In genomic region chr11:8788616-8789015, GRCh38 we compare ENCODE assay signal across 22 cellular contexts.
DNase-seq lines count a peak whose midpoint lies in the region; ATAC-seq and TF ChIP-seq lines count a peak whose summit lies in the region.
"Had no signal": no experiment of that assay in that cellular context is flagged by ENCODE, and none has a peak within 500 bp of the region (broad histone marks: within the 10 kb centered on the region; RNA-seq: fewer than 3 reads in every experiment).

No MANE protein-coding gene starts in this region.

- H3K9me3 ChIP-seq in MM.1S (replicated peaks; ENCODE audit: insufficient read depth, low read length) (no peaks in the 10 kb centered on the region), RWPE2 (ENCODE audit: severe bottlenecking) (no peaks in the 10 kb centered on the region), transverse colon (no peaks in the 10 kb centered on the region), thyroid gland (no peaks in the 10 kb centered on the region)
- H3K9me3 ChIP-seq: MG63 had no signal

- no peak for TF ChIP-seq POLR2A in transverse colon (IDR thresholded peaks at IDR 0.05)
- no peak for TF ChIP-seq POLR2A in thyroid gland (IDR thresholded peaks at IDR 0.05)

- peaks cover 3% of the 10 kb centered on the region for H3K9me3 Mint-ChIP-seq in glutamatergic neuron (ENCODE audit: unreplicated experiment)
- H3K9me3 Mint-ChIP-seq: CD14-positive monocyte, HFFc6 had no signal

- 73 to 100% methylated on average over 1 to 2 of the region's 2 CpGs for WGBS in transverse colon (ENCODE audit: low coverage in 1 of 2), 2 donors
- WGBS in thyroid gland, 2 donors, result 95 to 98% methylated on average over 2 of the region's 2 CpGs

- peaks cover 47% of the 10 kb centered on the region for H3F3A ChIP-seq in MM.1S (ENCODE audit: insufficient read depth, low read length)

- in situ Hi-C loops in transverse colon (cut with MboI; ENCODE audit: low pct_ligation_motif_present in 1 of 4, low pct_unique_long_range_greater_than_20kb in 1 of 4, low sequenced_read_pairs in 3 of 4), result no loop called here

- DNase-seq in MM.1S (peak; percentile 64), RWPE2 (ENCODE audit: low spot score) (no peak), myocyte (ENCODE audit: low read depth) (peak; percentile 43), transverse colon (no peak), glutamatergic neuron (no peak), thyroid gland (no peak), OCI-M2 (lab: John Stamatoyannopoulos, UW; ENCODE audit: unreplicated experiment) (no peak)
- DNase-seq: AML-193; DMS79 treated with DMSO at 0.1 percent for 48 hours; H7; HFFc6; MG63; NCI-H1092 treated with DMSO at 0.1 percent for 48 hours; NCI-H2081; NCI-H2171 treated with DMSO at 0.1 percent for 48 hours; NCI-H446 treated with DMSO at 0.1 percent for 48 hours; NCI-H69; NK-92 treated with Interleukin-12 subunit alpha and Interleukin-12 subunit beta, amount 100 ng/mL, for 24 hours; SIG-M5 had no signal

- TF ChIP-seq EP300 in transverse colon (IDR thresholded peaks at IDR 0.05; ENCODE audit: low read depth), result no peak

- H2AFZ ChIP-seq in MM.1S (ENCODE audit: low read length), result no peak overlapping the region

- H3K4me2 ChIP-seq in MM.1S (ENCODE audit: low read depth, low read length), result peak overlapping the region; percentile 53

- H3K36me3 Mint-ChIP-seq in glutamatergic neuron (ENCODE audit: unreplicated experiment), result no peaks in the 10 kb centered on the region
- H3K36me3 Mint-ChIP-seq: CD14-positive monocyte had no signal

- no peak overlapping the region for H3K27ac Mint-ChIP-seq in glutamatergic neuron (ENCODE audit: unreplicated experiment)
- H3K27ac Mint-ChIP-seq: CD14-positive monocyte, HFFc6 had no signal

- H3K27me3 ChIP-seq in MM.1S (replicated peaks; ENCODE audit: insufficient read depth, low read length) (no peaks in the 10 kb centered on the region), RWPE2 (ENCODE audit: insufficient read depth, poor library complexity, severe bottlenecking) (no peaks in the 10 kb centered on the region), transverse colon (no peaks in the 10 kb centered on the region), thyroid gland (no peaks in the 10 kb centered on the region)
- H3K27me3 ChIP-seq: MG63 had no signal

- H3K27ac ChIP-seq in MM.1S (ENCODE audit: low read length), result peak overlapping the region; percentile 92
- peak overlapping the region; percentile 58 for H3K27ac ChIP-seq in RWPE2 (ENCODE audit: poor library complexity, severe bottlenecking)
- H3K27ac ChIP-seq in transverse colon, result peak overlapping the region; percentile 60 to 81 (median 74)
- H3K27ac ChIP-seq in thyroid gland, result no peak overlapping the region
- H3K27ac ChIP-seq: HL-60 had no signal

- no peaks in the 10 kb centered on the region for H3K9me2 ChIP-seq in MM.1S (replicated peaks; ENCODE audit: insufficient read depth, low read length)

- H3K4me1 Mint-ChIP-seq in glutamatergic neuron (ENCODE audit: low read depth, unreplicated experiment), result no peaks in the 10 kb centered on the region

- no peak overlapping the region for H3K4me3 Mint-ChIP-seq in glutamatergic neuron (ENCODE audit: unreplicated experiment)
- H3K4me3 Mint-ChIP-seq: CD14-positive monocyte, HFFc6 had no signal

- H4K20me1 ChIP-seq in MM.1S (ENCODE audit: insufficient read depth, low read length), result no peaks in the 10 kb centered on the region

- peak overlapping the region; percentile 53; the same call in 1 of the 2 replicates for H3K9ac ChIP-seq in MM.1S (ENCODE audit: low read length)

- peaks cover 64% of the 10 kb centered on the region for H3K4me1 ChIP-seq in MM.1S (ENCODE audit: low read length)
- H3K4me1 ChIP-seq in RWPE2 (ENCODE audit: insufficient read depth, poor library complexity, severe bottlenecking), result peaks cover 21% of the 10 kb centered on the region
- peaks cover 34 to 81% (median 59%) of the 10 kb centered on the region in 4 donors for H3K4me1 ChIP-seq in transverse colon
- H3K4me1 ChIP-seq in thyroid gland, result peaks cover 9 to 25% of the 10 kb centered on the region in 2 donors

- no peaks in the 10 kb centered on the region for H3K27me3 Mint-ChIP-seq in glutamatergic neuron (ENCODE audit: unreplicated experiment)

- H3K36me3 ChIP-seq in MM.1S (replicated peaks; ENCODE audit: insufficient read depth, low read length) (no peaks in the 10 kb centered on the region), RWPE2 (ENCODE audit: low read depth) (peaks cover 29% of the 10 kb centered on the region), transverse colon (no peaks in the 10 kb centered on the region), thyroid gland (no peaks in the 10 kb centered on the region)
- H3K36me3 ChIP-seq: MG63 had no signal

- intact Hi-C loops in transverse colon (cut with DNase I; ENCODE audit: low total_unique reads), result no loop called here
- intact Hi-C loops in thyroid gland (cut with DNase I), result no loop called here

- H3K79me2 ChIP-seq in MM.1S (ENCODE audit: low read length), result peaks cover 60% of the 10 kb centered on the region

- TF ChIP-seq CTCF in MM.1S (IDR thresholded peaks at IDR 0.05; ENCODE audit: low read length), result 0 out of 2 replicates have a peak, but pooled peaks have one; percentile 12
- TF ChIP-seq CTCF in RWPE2 (IDR thresholded peaks at IDR 0.05; ENCODE audit: poor library complexity, severe bottlenecking), result no peak
- no peak for TF ChIP-seq CTCF in transverse colon (IDR thresholded peaks at IDR 0.05)
- TF ChIP-seq CTCF in glutamatergic neuron (IDR thresholded peaks at IDR 0.05; ENCODE audit: partially characterized antibody, unreplicated experiment), result no peak
- no peak for TF ChIP-seq CTCF in thyroid gland (IDR thresholded peaks at IDR 0.05)

- H3K4me3 ChIP-seq in MM.1S (ENCODE audit: low read length) (no peak overlapping the region), RWPE2 (ENCODE audit: severe bottlenecking) (no peak overlapping the region), transverse colon (no peak overlapping the region), thyroid gland (replicated peaks in 1 of 3) (no peak overlapping the region)
- H3K4me3 ChIP-seq: MG63 had no signal

- no peak for ATAC-seq in RWPE2 (ENCODE audit: low read depth)
- ATAC-seq: SK-N-SH treated with all-trans-retinoic acid at 6 μM for 48 hours had no signal

Comparison
In these comparisons a context has a peak if more than half of its experiments do, and no peak if none do; other contexts are left out.
1. DNase-seq: peak in MM.1S (single experiment) and myocyte (single experiment); none in RWPE2 (single experiment), transverse colon (single experiment), glutamatergic neuron (single experiment), thyroid gland (0 of 2) and OCI-M2 (single experiment).
2. H3K27ac ChIP-seq: peak in MM.1S (single experiment), RWPE2 (single experiment) and transverse colon (4 of 4); none in thyroid gland (0 of 3).